ENCODE assay signal across 22 cellular contexts in genomic region chr10:28986856-28987255, GRCh38.
"Had no signal": no experiment of that assay in that cellular context is flagged by ENCODE, and none has a peak within 500 bp of the region (broad histone marks: within the 10 kb centered on the region; RNA-seq: fewer than 3 reads in every experiment).

No MANE protein-coding gene starts in this region.

- H3K4me3 ChIP-seq: body of pancreas, Peyer's patch had no signal

- ATAC-seq: activated CD4-positive, CD25-positive, alpha-beta regulatory T cell treated with anti-CD3 and anti-CD28 coated beads, Interleukin-2, amount 50 U/mL, for 24 hours; activated CD8-positive, alpha-beta T cell treated with anti-CD3 and anti-CD28 coated beads for 36 hours; body of pancreas had no signal

- H3K36me3 Mint-ChIP-seq: activated naive CD4-positive, alpha-beta T cell treated with anti-CD3 and anti-CD28 coated beads, Interleukin-2, amount 50 U/mL, for 24 hours had no signal

- H3K4me3 Mint-ChIP-seq: activated CD8-positive, alpha-beta T cell treated with anti-CD3 and anti-CD28 coated beads for 36 hours; activated naive CD4-positive, alpha-beta T cell treated with anti-CD3 and anti-CD28 coated beads, Interleukin-2, amount 50 U/mL, for 24 hours; central memory CD8-positive, alpha-beta T cell; T-helper 1 cell treated with Interleukin-12 subunit alpha and Interleukin-12 subunit beta and Interleukin-4 antibody, amounts not matched to agents 30 μg/mL and 1 μg/mL, for 36 hours had no signal

- H3K27ac Mint-ChIP-seq: activated CD8-positive, alpha-beta T cell treated with anti-CD3 and anti-CD28 coated beads for 36 hours; activated naive CD4-positive, alpha-beta T cell treated with anti-CD3 and anti-CD28 coated beads, Interleukin-2, amount 50 U/mL, for 24 hours; T-helper 1 cell treated with Interleukin-12 subunit alpha and Interleukin-12 subunit beta and Interleukin-4 antibody, amounts not matched to agents 30 μg/mL and 1 μg/mL, for 36 hours had no signal

- H3K27me3 ChIP-seq: body of pancreas, Peyer's patch had no signal

- H3K4me1 Mint-ChIP-seq: activated naive CD4-positive, alpha-beta T cell treated with anti-CD3 and anti-CD28 coated beads, Interleukin-2, amount 50 U/mL, for 24 hours had no signal

- DNase-seq: activated CD4-positive, alpha-beta T cell treated with anti-CD3 and anti-CD28 coated beads for 4 hours; activated CD8-positive, alpha-beta memory T cell treated with anti-CD3 and anti-CD28 coated beads, Interleukin-2, amount 50 U/mL, for 48 hours; activated CD8-positive, alpha-beta T cell treated with anti-CD3 and anti-CD28 coated beads for 36 hours; activated T-cell treated with anti-CD3 and anti-CD28 coated beads, Interleukin-2, amount 50 U/mL, for 1 hour; aorta; body of pancreas; Kasumi-1; NCI-H1048; NCI-H1417; NCI-H1930; NCI-H2171; NCI-H2227 treated with DMSO at 0.1 percent for 48 hours; NCI-H526 treated with DMSO at 0.1 percent for 48 hours; NCI-H82; OCI-M1; Peyer's patch; Right ventricle myocardium superior had no signal

- H3K27ac ChIP-seq: body of pancreas, Peyer's patch, RWPE1 had no signal

- H3K9me3 Mint-ChIP-seq: activated CD8-positive, alpha-beta T cell treated with anti-CD3 and anti-CD28 coated beads for 36 hours; activated naive CD4-positive, alpha-beta T cell treated with anti-CD3 and anti-CD28 coated beads, Interleukin-2, amount 50 U/mL, for 24 hours; central memory CD8-positive, alpha-beta T cell; T-helper 1 cell treated with Interleukin-12 subunit alpha and Interleukin-12 subunit beta and Interleukin-4 antibody, amounts not matched to agents 30 μg/mL and 1 μg/mL, for 36 hours had no signal

- H3K9me3 ChIP-seq: body of pancreas, Peyer's patch had no signal

- H3K4me1 ChIP-seq: Peyer's patch had no signal

- H3K36me3 ChIP-seq: Peyer's patch had no signal
